ENCODE assay signal across 1 cellular context in genomic region chr5:177760954-177761353, GRCh38. TPM values are rescaled to one million over a fixed set of nuclear protein-coding genes. Genes with fewer than 3 reads are reported as not detected.
"Had no signal": no experiment of that assay in that cellular context is flagged by ENCODE, and none has a peak within 500 bp of the region (broad histone marks: within the 10 kb centered on the region; RNA-seq: fewer than 3 reads in every experiment).

No MANE protein-coding gene starts in this region.

RNA-seq across cellular contexts. Expression of gene FAM153A, which starts 21.7 kb away (rescaled TPM):
- total RNA-seq: ascending aorta had no signal
